In the genomic region with DNA sequence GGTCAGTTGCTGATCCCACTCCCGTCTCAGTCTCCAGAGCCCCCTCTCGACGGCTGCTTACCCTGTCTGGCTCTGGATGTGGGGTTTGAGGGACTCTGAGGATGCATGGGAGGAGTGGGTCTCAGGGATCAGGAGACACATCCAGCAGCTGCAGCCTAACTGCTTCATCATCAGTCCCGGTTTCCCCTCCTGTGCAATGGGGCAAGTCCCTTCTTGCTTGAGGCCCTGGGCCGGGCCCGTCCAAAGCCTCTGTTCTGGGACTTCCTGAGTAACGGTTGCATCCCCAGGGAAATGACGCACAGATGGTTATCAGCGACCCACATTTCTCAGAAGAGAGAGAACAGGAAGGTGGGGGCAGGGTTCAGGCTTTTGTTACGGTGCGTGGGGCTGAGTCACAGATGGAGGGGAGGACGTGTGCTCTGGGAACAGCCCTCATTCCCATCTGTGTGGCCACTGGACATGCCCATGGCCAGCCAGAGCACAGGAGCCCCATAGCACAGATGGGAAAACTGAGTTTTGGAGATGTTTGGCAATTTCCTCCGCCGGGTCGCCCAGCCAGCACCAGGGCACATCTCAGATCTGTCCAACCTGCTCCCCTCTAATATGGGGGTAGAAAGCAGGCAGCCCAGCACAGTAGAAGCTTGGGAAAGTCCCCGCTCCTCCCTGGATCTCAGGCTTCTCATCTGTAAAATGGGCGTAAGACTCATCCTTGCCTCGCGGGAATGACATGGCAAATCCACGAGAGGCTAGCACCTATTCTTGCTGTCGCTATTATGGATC, we compare ENCODE assay signal across 1 cellular context.
A peak's percentile ranks its signal among the peaks of the same experiment; 100 is the strongest.
TF ChIP-seq lines count a peak whose summit lies in the region.

No MANE protein-coding gene starts in this region.

TF ChIP-seq in IMR-90, 13 proteins besides CTCF, POLR2A, EP300 and RAD21:
- TF ChIP-seq NFE2L2 (IDR thresholded peaks at IDR 0.05; ENCODE audit: low read depth, low read length) (peak; percentile 54; the same call in 1 of the 2 replicates), MAFK (IDR thresholded peaks at IDR 0.05; ENCODE audit: low read depth, low read length) (0 out of 2 replicates have a peak, but pooled peaks have one; percentile 11), MXI1 (IDR thresholded peaks at IDR 0.05; ENCODE audit: borderline replicate concordance, low read depth, low read length) (no peak), MAZ (IDR thresholded peaks at IDR 0.05; ENCODE audit: borderline replicate concordance, low read depth, low read length) (peak; percentile 92), FOS (IDR thresholded peaks at IDR 0.05; ENCODE audit: low read depth, low read length) (peak; percentile 89; the same call in 1 of the 2 replicates), BHLHE40 (IDR thresholded peaks at IDR 0.05; ENCODE audit: low read depth, low read length) (peak; percentile 61), SMC3 (IDR thresholded peaks at IDR 0.05; ENCODE audit: low read depth, low read length) (0 out of 2 replicates have a peak, but pooled peaks have one; percentile 7), ELK1 (IDR thresholded peaks at IDR 0.05; ENCODE audit: borderline replicate concordance, low read depth, low read length) (no peak), RFX5 (IDR thresholded peaks at IDR 0.05; ENCODE audit: low read depth, low read length) (no peak), CHD1 (IDR thresholded peaks at IDR 0.05; ENCODE audit: low read depth, low read length) (no peak), CEBPB (IDR thresholded peaks at IDR 0.05; ENCODE audit: low read depth, low read length) (peak; percentile 75), RCOR1 (IDR thresholded peaks at IDR 0.05; ENCODE audit: insufficient replicate concordance, low read length) (peak; percentile 100)
- TF ChIP-seq, protein P1, sequence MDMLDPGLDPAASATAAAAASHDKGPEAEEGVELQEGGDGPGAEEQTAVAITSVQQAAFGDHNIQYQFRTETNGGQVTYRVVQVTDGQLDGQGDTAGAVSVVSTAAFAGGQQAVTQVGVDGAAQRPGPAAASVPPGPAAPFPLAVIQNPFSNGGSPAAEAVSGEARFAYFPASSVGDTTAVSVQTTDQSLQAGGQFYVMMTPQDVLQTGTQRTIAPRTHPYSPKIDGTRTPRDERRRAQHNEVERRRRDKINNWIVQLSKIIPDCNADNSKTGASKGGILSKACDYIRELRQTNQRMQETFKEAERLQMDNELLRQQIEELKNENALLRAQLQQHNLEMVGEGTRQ (IDR thresholded peaks at IDR 0.05; ENCODE audit: low read depth, low read length) = 0 out of 2 replicates have a peak, but pooled peaks have one; percentile 1
TF ChIP-seq in IMR-90: peak in this region for 9.
